Comparison of ENCODE assay signal across 9 cellular contexts in genomic region chr4:76055005-76055404, GRCh38. TPM values are rescaled to one million over a fixed set of nuclear protein-coding genes. Genes with fewer than 3 reads are reported as not detected.
DNase-seq lines count a peak whose midpoint lies in the region; ATAC-seq, FAIRE-seq and TF ChIP-seq lines count a peak whose summit lies in the region.
"Had no signal": no experiment of that assay in that cellular context is flagged by ENCODE, and none has a peak within 500 bp of the region (broad histone marks: within the 10 kb centered on the region; RNA-seq: fewer than 3 reads in every experiment).

No MANE protein-coding gene starts in this region.

- no peak for TF ChIP-seq POLR2A in GM12892 (IDR thresholded peaks at IDR 0.05; ENCODE audit: low read depth, low read length)

- peak overlapping the region; percentile 25 for H3K4me3 Mint-ChIP-seq in T-helper 1 cell treated with Interleukin-12 subunit alpha and Interleukin-12 subunit beta and Interleukin-4 antibody, amounts not matched to agents 30 μg/mL and 1 μg/mL, for 36 hours
- H3K4me3 Mint-ChIP-seq: nephron had no signal

- no peaks in the 10 kb centered on the region for H3K36me3 Mint-ChIP-seq in T-helper 1 cell treated with Interleukin-12 subunit alpha and Interleukin-12 subunit beta and Interleukin-4 antibody, amounts not matched to agents 30 μg/mL and 1 μg/mL, for 36 hours (ENCODE audit: low read depth)

- H3K27ac Mint-ChIP-seq in T-helper 1 cell treated with Interleukin-12 subunit alpha and Interleukin-12 subunit beta and Interleukin-4 antibody, amounts not matched to agents 30 μg/mL and 1 μg/mL, for 36 hours, result peak overlapping the region; percentile 39
- H3K27ac Mint-ChIP-seq: nephron had no signal

- FAIRE-seq in GM12892 (lab: Jason Lieb, UNC) (peak; percentile 90), frontal cortex (lab: Jason Lieb, UNC) (no peak)

- ATAC-seq in GM19324 (IDR thresholded peaks at IDR 0.05; ENCODE audit: low FRiP score, unreplicated experiment) (peak; percentile 86), HG02981 (IDR thresholded peaks at IDR 0.05; ENCODE audit: unreplicated experiment) (peak; percentile 98)

- H3K4me1 Mint-ChIP-seq in T-helper 1 cell treated with Interleukin-12 subunit alpha and Interleukin-12 subunit beta and Interleukin-4 antibody, amounts not matched to agents 30 μg/mL and 1 μg/mL, for 36 hours (ENCODE audit: low read depth), result peaks cover 42% of the 10 kb centered on the region

- H3K27me3 Mint-ChIP-seq in T-helper 1 cell treated with Interleukin-12 subunit alpha and Interleukin-12 subunit beta and Interleukin-4 antibody, amounts not matched to agents 30 μg/mL and 1 μg/mL, for 36 hours (ENCODE audit: low read depth), result no peaks in the 10 kb centered on the region

- DNase-seq in GM12892 (ENCODE audit: insufficient read length) (peak; percentile 29), frontal cortex (ENCODE audit: low spot score in 2 of 2) (no peak), DMS79 treated with DMSO at 0.1 percent for 48 hours (lab: John Stamatoyannopoulos, UW) (no peak), middle frontal gyrus (ENCODE audit: extremely low spot score, low spot score) (no peak), anterior cingulate cortex (lab: John Stamatoyannopoulos, UW) (no peak)

- no peaks in the 10 kb centered on the region for H3K9me3 Mint-ChIP-seq in T-helper 1 cell treated with Interleukin-12 subunit alpha and Interleukin-12 subunit beta and Interleukin-4 antibody, amounts not matched to agents 30 μg/mL and 1 μg/mL, for 36 hours
- H3K9me3 Mint-ChIP-seq: nephron had no signal

RNA-seq across cellular contexts. Expression of gene CXCL11, which starts 19.1 kb away (rescaled TPM):
- polyA plus RNA-seq in GM12892 (2012; ENCODE audit: missing spikeins), result not detected
- total RNA-seq in frontal cortex, result not detected

RNA-seq across cellular contexts. Expression of gene ART3, which starts 19.5 kb away (rescaled TPM):
- not detected for polyA plus RNA-seq in GM12892 (2012; ENCODE audit: missing spikeins)
- total RNA-seq in frontal cortex, result 2.9 TPM

RNA-seq across cellular contexts. Expression of gene CXCL10, which starts 31.7 kb away (rescaled TPM):
- 30.0 TPM for polyA plus RNA-seq in GM12892 (2012; ENCODE audit: missing spikeins)
- not detected for total RNA-seq in frontal cortex

RNA-seq across cellular contexts. Expression of gene CXCL9, which starts 47.7 kb away (rescaled TPM):
- polyA plus RNA-seq in GM12892 (2012; ENCODE audit: missing spikeins), result 0.64 TPM
- total RNA-seq in frontal cortex, result not detected
